ENCODE assay signal across 9 cellular contexts in genomic region chr10:1066734-1067133, GRCh38. TPM values are rescaled to one million over a fixed set of nuclear protein-coding genes. Genes with fewer than 3 reads are reported as not detected.
"Had no signal": no experiment of that assay in that cellular context is flagged by ENCODE, and none has a peak within 500 bp of the region (broad histone marks: within the 10 kb centered on the region; RNA-seq: fewer than 3 reads in every experiment).

No MANE protein-coding gene starts in this region.

RNA-seq across cellular contexts. Expression of gene IDI2, which starts 41.1 kb away (rescaled TPM):
- total RNA-seq: activated CD4-positive, alpha-beta T cell treated with anti-CD3 and anti-CD28 coated beads for 36 hours; activated CD4-positive, alpha-beta T cell treated with anti-CD3 and anti-CD28 coated beads, Interleukin-2, amount 10 ng/mL, durations not matched to agents 7 days and 5 days; activated T-cell treated with anti-CD3 and anti-CD28 coated beads, Interleukin-2, amount 50 U/mL, for 4 hours; astrocyte; body of pancreas; breast epithelium; MCF 10A; T-helper 1 cell treated with Interleukin-12 subunit alpha and Interleukin-12 subunit beta and Interleukin-4 antibody, amounts not matched to agents 30 ng/mL and 1 ng/mL, for 36 hours; WTC11 had no signal
